ENCODE assay signal across 18 cellular contexts in genomic region chr15:95659646-95660045, GRCh38.
DNase-seq lines count a peak whose midpoint lies in the region; ATAC-seq and TF ChIP-seq lines count a peak whose summit lies in the region.
"Had no signal": no experiment of that assay in that cellular context is flagged by ENCODE, and none has a peak within 500 bp of the region (broad histone marks: within the 10 kb centered on the region; RNA-seq: fewer than 3 reads in every experiment).

No MANE protein-coding gene starts in this region.

- H3K36me3 ChIP-seq in adipocyte (ENCODE audit: control insufficient read depth, insufficient read depth, low read length, severe bottlenecking) (no peaks in the 10 kb centered on the region), fibroblast of lung (ENCODE audit: control insufficient read depth, insufficient read depth, low read length) (no peaks in the 10 kb centered on the region), skeletal muscle satellite cell (ENCODE audit: insufficient read depth, low read length) (no peaks in the 10 kb centered on the region)

- H3K4me2 ChIP-seq in fibroblast of lung (ENCODE audit: extremely low read depth, insufficient read depth, low read length) = no peak overlapping the region
- H3K4me2 ChIP-seq in skeletal muscle satellite cell (ENCODE audit: low read length) = peak overlapping the region; percentile 38

- H3K4me3 ChIP-seq in adipocyte (ENCODE audit: low read length) (peak overlapping the region; percentile 18), fibroblast of lung (replicated peaks in 1 of 4; ENCODE audit: control extremely low read depth in 1 of 4, insufficient read depth in 1 of 4, low read depth in 3 of 4, low read length in 4 of 4) (no peak overlapping the region), skeletal muscle satellite cell (ENCODE audit: low read length) (peak overlapping the region; percentile 10)
- H3K4me3 ChIP-seq: K562 had no signal

- no peaks in the 10 kb centered on the region for H3K27me3 Mint-ChIP-seq in nephron (ENCODE audit: low read depth)
- H3K27me3 Mint-ChIP-seq: CD4-positive, alpha-beta T cell had no signal

- H3K4me1 ChIP-seq in adipocyte (ENCODE audit: control insufficient read depth, insufficient read depth, low read length) (peaks cover 16% of the 10 kb centered on the region), fibroblast of lung (ENCODE audit: control insufficient read depth, extremely low read depth, insufficient read depth, low read length) (peaks cover 3% of the 10 kb centered on the region), skeletal muscle satellite cell (ENCODE audit: control insufficient read depth, insufficient read depth, low read length) (no peaks in the 10 kb centered on the region)

- H3K27ac Mint-ChIP-seq in nephron = peak overlapping the region in 2 of 3 experiments; percentile 17 to 67
- H3K27ac Mint-ChIP-seq: CD4-positive, alpha-beta T cell had no signal

- H3K4me1 Mint-ChIP-seq in nephron = peaks cover 29% of the 10 kb centered on the region

- no peak overlapping the region for H3K27ac ChIP-seq in fibroblast of lung (ENCODE audit: insufficient read depth, low read length)

- H2AFZ ChIP-seq in fibroblast of lung (ENCODE audit: low read length) = peak overlapping the region; percentile 45

- no peak overlapping the region for H3K4me3 Mint-ChIP-seq in nephron
- H3K4me3 Mint-ChIP-seq: CD4-positive, alpha-beta T cell had no signal

- H3K9me3 ChIP-seq in adipocyte (ENCODE audit: control insufficient read depth, low read length) (no peaks in the 10 kb centered on the region), fibroblast of lung (ENCODE audit: control insufficient read depth, insufficient read depth, low read depth, low read length) (no peaks in the 10 kb centered on the region), skeletal muscle satellite cell (replicated peaks; ENCODE audit: low read length) (no peaks in the 10 kb centered on the region)

- no peak for TF ChIP-seq CTCF in fibroblast of lung (conservative IDR thresholded peaks at IDR 0.05 in 1 of 2, IDR thresholded peaks at IDR 0.05 in 1 of 2; ENCODE audit: low read depth in 1 of 2, low read length in 2 of 2)
- no peak for TF ChIP-seq CTCF in nephron (IDR thresholded peaks at IDR 0.05; ENCODE audit: unreplicated experiment in 3 of 3)

- no peak for ATAC-seq in HG02840 (IDR thresholded peaks at IDR 0.05; ENCODE audit: low FRiP score, unreplicated experiment)
- ATAC-seq: K562, Panc1 had no signal

- peak overlapping the region; percentile 8 for H3K9ac ChIP-seq in adipocyte (ENCODE audit: low read length)
- H3K9ac ChIP-seq in fibroblast of lung (ENCODE audit: insufficient read depth, low read length) = no peak overlapping the region
- no peak overlapping the region for H3K9ac ChIP-seq in skeletal muscle satellite cell (ENCODE audit: low read depth, low read length)

- H3K79me2 ChIP-seq in fibroblast of lung (ENCODE audit: control insufficient read depth, insufficient read depth, low read length) = no peaks in the 10 kb centered on the region

- H3K27me3 ChIP-seq in adipocyte (replicated peaks; ENCODE audit: control insufficient read depth, insufficient read depth, low read length) (no peaks in the 10 kb centered on the region), fibroblast of lung (ENCODE audit: control insufficient read depth, insufficient read depth, low read length) (no peaks in the 10 kb centered on the region), skeletal muscle satellite cell (ENCODE audit: control insufficient read depth, insufficient read depth, low read length) (no peaks in the 10 kb centered on the region)

- no peaks in the 10 kb centered on the region for H3K36me3 Mint-ChIP-seq in nephron (ENCODE audit: low read depth)

- peaks cover 8% of the 10 kb centered on the region for H3K9me3 Mint-ChIP-seq in nephron
- H3K9me3 Mint-ChIP-seq: CD4-positive, alpha-beta T cell had no signal

- DNase-seq in adipocyte (ENCODE audit: low read depth) (no peak), fibroblast of lung (ENCODE audit: low read depth in 2 of 2) (peak in 1 of 2 donors; percentile 51), NAMALWA (ENCODE audit: low spot score) (no peak)
- DNase-seq in stimulated activated CD4-positive, alpha-beta T cell treated with anti-CD3 and anti-CD28 coated beads, Interleukin-12 subunit alpha, Interleukin-12 subunit beta, amount 100 ng/mL, for 4 hours = no peak
- no peak for DNase-seq in activated naive CD4-positive, alpha-beta T cell treated with anti-CD3 and anti-CD28 coated beads, Interleukin-2, amount 50 U/mL, for 16 hours
- DNase-seq: ACHN; AML-193; CD4-positive, alpha-beta T cell; GOT3; NCI-H1092 treated with DMSO at 0.1 percent for 48 hours; NCI-H2107; NCI-H226; NCI-H524 treated with DMSO at 0.1 percent for 48 hours had no signal

- H4K20me1 ChIP-seq in fibroblast of lung (ENCODE audit: control insufficient read depth, extremely low read depth, insufficient read depth, low read length) = no peaks in the 10 kb centered on the region

Comparison
In these comparisons a context has a peak if more than half of its experiments do, and no peak if none do; other contexts are left out.
1. H3K4me3 ChIP-seq: peak in adipocyte (single experiment) and skeletal muscle satellite cell (single experiment); none in fibroblast of lung (0 of 4).